ENCODE assay signal across 1 cellular context in genomic region chr16:629289-630023, GRCh38.
TF ChIP-seq lines count a peak whose summit lies in the region.

No MANE protein-coding gene starts in this region.

TF ChIP-seq in GM12878, 131 proteins besides CTCF, POLR2A, EP300 and RAD21:
- no peak for TF ChIP-seq POU2F2 (IDR thresholded peaks at IDR 0.05; ENCODE audit: borderline replicate concordance, low read depth, low read length)
- TF ChIP-seq PAX8 (IDR thresholded peaks at IDR 0.05) = no peak
- TF ChIP-seq CHD2 (IDR thresholded peaks at IDR 0.05; ENCODE audit: borderline replicate concordance, low read depth, low read length) = no peak
- TF ChIP-seq E2F4 (IDR thresholded peaks at IDR 0.05; ENCODE audit: low read depth, low read length) = no peak
- no peak for TF ChIP-seq ZZZ3 (IDR thresholded peaks at IDR 0.05; ENCODE audit: control insufficient read depth, insufficient read length, low read depth)
- no peak for TF ChIP-seq NR2C2 (IDR thresholded peaks at IDR 0.05; ENCODE audit: borderline replicate concordance, control insufficient read depth, insufficient read length, low read depth)
